In the genomic region with DNA sequence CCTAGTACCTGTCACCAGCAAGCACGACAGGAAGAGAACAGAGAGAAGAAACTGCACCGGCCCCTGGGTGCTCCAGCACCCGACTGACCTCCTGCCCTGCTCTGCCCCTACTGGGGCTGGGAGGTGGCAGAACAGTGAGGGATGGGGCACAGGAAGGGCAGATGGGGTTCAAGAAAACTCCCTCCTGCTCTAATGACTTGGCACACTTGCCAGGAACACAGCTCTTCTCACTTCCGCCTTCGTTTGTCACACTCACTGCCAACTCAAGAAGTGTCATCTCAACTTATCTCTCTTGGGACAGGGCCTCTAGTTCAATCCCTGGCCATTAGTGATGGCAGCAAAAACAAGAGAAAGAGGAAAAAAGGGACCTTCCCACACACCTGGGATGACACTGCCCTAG, we compare ENCODE assay signal across 13 cellular contexts. TPM values are rescaled to one million over a fixed set of nuclear protein-coding genes. Genes with fewer than 3 reads are reported as not detected.
DNase-seq lines count a peak whose midpoint lies in the region; ATAC-seq, FAIRE-seq and TF ChIP-seq lines count a peak whose summit lies in the region.
"Had no signal": no experiment of that assay in that cellular context is flagged by ENCODE, and none has a peak within 500 bp of the region (broad histone marks: within the 10 kb centered on the region; RNA-seq: fewer than 3 reads in every experiment).

No MANE protein-coding gene starts in this region.

- H3K9me3 ChIP-seq in tibial artery, result no peaks in the 10 kb centered on the region
- H3K9me3 ChIP-seq: heart right ventricle, pancreas, SJSA1 had no signal

- peaks cover 14 to 95% (median 43%) of the 10 kb centered on the region in 3 donors for H3K36me3 ChIP-seq in tibial artery

- H3K4me3 ChIP-seq in tibial artery, result no peak overlapping the region
- H3K4me3 ChIP-seq: heart right ventricle, pancreas, SJSA1 had no signal

- no peaks in the 10 kb centered on the region for H3K27me3 Mint-ChIP-seq in activated naive CD4-positive, alpha-beta T cell treated with anti-CD3 and anti-CD28 coated beads, Interleukin-2, amount 10 ng/mL, durations not matched to agents 7 days and 5 days
- H3K27me3 Mint-ChIP-seq in progenitor cell of endocrine pancreas, result no peaks in the 10 kb centered on the region

- peaks cover 77% of the 10 kb centered on the region for H3K4me1 Mint-ChIP-seq in activated naive CD4-positive, alpha-beta T cell treated with anti-CD3 and anti-CD28 coated beads, Interleukin-2, amount 10 ng/mL, durations not matched to agents 7 days and 5 days
- peaks cover 12% of the 10 kb centered on the region for H3K4me1 Mint-ChIP-seq in progenitor cell of endocrine pancreas (ENCODE audit: low read depth)

- ATAC-seq in HG03432 (IDR thresholded peaks at IDR 0.05; ENCODE audit: unreplicated experiment), result peak; percentile 49

- peak; percentile 92 for FAIRE-seq in GM12891 (lab: Jason Lieb, UNC)
- FAIRE-seq in frontal cortex (lab: Jason Lieb, UNC), result no peak
- FAIRE-seq: pancreas had no signal

- CTCF ChIA-PET in activated naive CD4-positive, alpha-beta T cell treated with anti-CD3 and anti-CD28 coated beads, Interleukin-2, amount 10 ng/mL, durations not matched to agents 7 days and 5 days (lab: Charles Lee), result interaction anchor here (1.0 to 10.5 kb wide), 14 partner anchors 10 to 73 kb away, joined by 3 to 214 read pairs (median 6); partner anchors contain the start of gene ERN1

- peaks cover 1% of the 10 kb centered on the region for H3K9me3 Mint-ChIP-seq in activated naive CD4-positive, alpha-beta T cell treated with anti-CD3 and anti-CD28 coated beads, Interleukin-2, amount 10 ng/mL, durations not matched to agents 7 days and 5 days
- no peaks in the 10 kb centered on the region for H3K9me3 Mint-ChIP-seq in progenitor cell of endocrine pancreas (ENCODE audit: low read depth)
- H3K9me3 Mint-ChIP-seq: endodermal cell had no signal

- no peak overlapping the region for H3K4me3 Mint-ChIP-seq in activated naive CD4-positive, alpha-beta T cell treated with anti-CD3 and anti-CD28 coated beads, Interleukin-2, amount 10 ng/mL, durations not matched to agents 7 days and 5 days
- no peak overlapping the region for H3K4me3 Mint-ChIP-seq in progenitor cell of endocrine pancreas (ENCODE audit: low read depth)

- peak overlapping the region; percentile 52 for H3K27ac Mint-ChIP-seq in activated naive CD4-positive, alpha-beta T cell treated with anti-CD3 and anti-CD28 coated beads, Interleukin-2, amount 10 ng/mL, durations not matched to agents 7 days and 5 days
- H3K27ac Mint-ChIP-seq in progenitor cell of endocrine pancreas, result peak overlapping the region; percentile 42
- H3K27ac Mint-ChIP-seq: endodermal cell had no signal

- TF ChIP-seq CTCF in progenitor cell of endocrine pancreas (IDR thresholded peaks at IDR 0.05; ENCODE audit: unreplicated experiment), result no peak
- TF ChIP-seq CTCF in tibial artery (IDR thresholded peaks at IDR 0.05), result no peak

- no peak for DNase-seq in GM12891 (ENCODE audit: insufficient read length, low spot score)
- no peak for DNase-seq in activated naive CD4-positive, alpha-beta T cell treated with anti-CD3 and anti-CD28 coated beads, Interleukin-2, amount 10 ng/mL, durations not matched to agents 7 days and 5 days
- no peak for DNase-seq in progenitor cell of endocrine pancreas (ENCODE audit: low spot score, unreplicated experiment)
- DNase-seq in frontal cortex (ENCODE audit: low spot score in 2 of 2), result no peak
- no peak for DNase-seq in tibial artery
- no peak for DNase-seq in NCI-H524 (lab: John Stamatoyannopoulos, UW)
- DNase-seq: NCI-H1048, NCI-H526 treated with DMSO at 0.1 percent for 48 hours had no signal

- H3K4me1 ChIP-seq in tibial artery, result no peaks in the 10 kb centered on the region

- H3K27ac ChIP-seq in tibial artery, result no peak overlapping the region
- H3K27ac ChIP-seq: SJSA1 had no signal

- H3K36me3 Mint-ChIP-seq in activated naive CD4-positive, alpha-beta T cell treated with anti-CD3 and anti-CD28 coated beads, Interleukin-2, amount 10 ng/mL, durations not matched to agents 7 days and 5 days, result peaks cover 79% of the 10 kb centered on the region
- H3K36me3 Mint-ChIP-seq in progenitor cell of endocrine pancreas (ENCODE audit: insufficient read depth), result peaks cover 39% of the 10 kb centered on the region

- H3K27me3 ChIP-seq in tibial artery, result no peaks in the 10 kb centered on the region
- H3K27me3 ChIP-seq: heart right ventricle, pancreas, SJSA1 had no signal

- intact Hi-C loops in tibial artery (cut with DNase I; ENCODE audit: low total_unique reads), result loop anchor here (10.0 kb wide), 1 partner anchor 72 kb away; the partner anchor contains the start of gene ERN1

- TF ChIP-seq POLR2A in GM12891 (IDR thresholded peaks at IDR 0.05; ENCODE audit: low read depth, low read length), result no peak

TF ChIP-seq in GM12891, 5 proteins besides CTCF, POLR2A, EP300 and RAD21:
- TF ChIP-seq PAX5 (IDR thresholded peaks at IDR 0.05; ENCODE audit: insufficient read depth, low read length, severe bottlenecking) (no peak), POU2F2 (IDR thresholded peaks at IDR 0.05; ENCODE audit: low read depth, low read length) (no peak), TAF1 (IDR thresholded peaks at IDR 0.05; ENCODE audit: low read depth, low read length) (no peak), POLR2AphosphoS5 (IDR thresholded peaks at IDR 0.05; ENCODE audit: low read depth, low read length) (no peak), SPI1 (IDR thresholded peaks at IDR 0.05; ENCODE audit: low read depth, low read length) (peak; percentile 76)

RNA-seq across cellular contexts. Expression of gene ICAM2, which starts 42.7 kb away (rescaled TPM):
- polyA plus RNA-seq in GM12891 (2012; ENCODE audit: low read depth, missing spikeins), result 38.2 TPM
- total RNA-seq in progenitor cell of endocrine pancreas (0.72 and 0.91 TPM in 2 replicates), frontal cortex (7.3 TPM)
